In the genomic region with DNA sequence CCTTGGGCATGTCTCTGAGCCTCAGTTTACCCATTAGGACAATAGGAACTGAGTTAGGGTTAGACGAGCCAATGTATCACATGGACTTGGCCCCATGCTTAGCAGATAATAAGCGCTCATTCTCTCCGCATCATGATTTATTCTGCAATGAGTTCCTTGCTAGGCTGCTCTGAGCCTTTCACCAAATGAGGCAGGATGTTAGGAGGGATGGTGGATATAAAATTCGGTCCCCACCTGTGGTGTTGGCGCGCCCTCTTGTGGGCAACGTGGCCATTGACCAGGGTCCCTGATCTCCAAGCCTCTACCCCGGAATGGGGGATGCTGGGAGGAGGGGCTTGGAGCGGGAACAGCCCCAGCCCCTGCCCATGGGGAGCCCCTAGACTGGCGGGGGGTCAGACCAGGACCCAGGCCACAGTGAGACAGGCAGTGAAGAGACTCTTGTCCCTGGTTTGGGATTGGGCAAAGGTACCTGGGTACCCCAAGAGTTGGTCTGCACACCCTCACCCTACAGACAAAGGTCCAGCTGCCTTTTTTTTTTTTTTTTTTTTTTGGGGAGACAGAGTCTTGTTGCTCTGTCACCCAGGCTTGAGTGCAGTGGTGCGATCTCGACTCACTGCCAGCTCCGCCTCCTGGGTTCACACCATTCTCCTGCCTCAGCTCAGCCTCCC, we compare ENCODE assay signal across 1 cellular context.
A peak's percentile ranks its signal among the peaks of the same experiment; 100 is the strongest.
TF ChIP-seq lines count a peak whose summit lies in the region.

No MANE protein-coding gene starts in this region.

TF ChIP-seq in K562, 482 proteins besides CTCF, POLR2A, EP300 and RAD21 (continued from another document and continues in another):
- TF ChIP-seq, protein P1, sequence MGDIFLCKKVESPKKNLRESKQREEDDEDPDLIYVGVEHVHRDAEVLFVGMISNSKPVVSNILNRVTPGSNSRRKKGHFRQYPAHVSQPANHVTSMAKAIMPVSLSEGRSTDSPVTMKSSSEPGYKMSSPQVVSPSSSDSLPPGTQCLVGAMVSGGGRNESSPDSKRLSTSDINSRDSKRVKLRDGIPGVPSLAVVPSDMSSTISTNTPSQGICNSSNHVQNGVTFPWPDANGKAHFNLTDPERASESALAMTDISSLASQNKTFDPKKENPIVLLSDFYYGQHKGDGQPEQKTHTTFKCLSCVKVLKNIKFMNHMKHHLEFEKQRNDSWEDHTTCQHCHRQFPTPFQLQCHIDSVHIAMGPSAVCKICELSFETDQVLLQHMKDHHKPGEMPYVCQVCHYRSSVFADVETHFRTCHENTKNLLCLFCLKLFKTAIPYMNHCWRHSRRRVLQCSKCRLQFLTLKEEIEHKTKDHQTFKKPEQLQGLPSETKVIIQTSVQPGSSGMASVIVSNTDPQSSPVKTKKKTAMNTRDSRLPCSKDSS (IDR thresholded peaks at IDR 0.05; ENCODE audit: low read depth, partially characterized antibody), result no peak
- TF ChIP-seq FOXK2 (conservative IDR thresholded peaks at IDR 0.05 in 1 of 2, IDR thresholded peaks at IDR 0.05 in 1 of 2; ENCODE audit: low read depth in 2 of 2) (no peak), KDM4B (IDR thresholded peaks at IDR 0.05; ENCODE audit: borderline replicate concordance in 2 of 2, low read depth in 1 of 2) (no peak), KAT2B (IDR thresholded peaks at IDR 0.05; ENCODE audit: low read depth, low read length) (no peak), ARNT (IDR thresholded peaks at IDR 0.05) (no peak), JUND (IDR thresholded peaks at IDR 0.05; ENCODE audit: borderline replicate concordance, low read depth, low read length) (no peak), JUND (tag; IDR thresholded peaks at IDR 0.05; ENCODE audit: borderline replicate concordance, low read depth, low read length) (no peak), ZNF583 (CRISPR knock-in tag; IDR thresholded peaks at IDR 0.05) (no peak), NFXL1 (CRISPR knock-in tag; IDR thresholded peaks at IDR 0.05) (no peak), NFRKB (IDR thresholded peaks at IDR 0.05; ENCODE audit: low read depth) (no peak), KLF1 (tag; IDR thresholded peaks at IDR 0.05) (no peak), POLR2H (tag; IDR thresholded peaks at IDR 0.05; ENCODE audit: low read depth) (no peak), NFE2L1 (tag; IDR thresholded peaks at IDR 0.05; ENCODE audit: borderline replicate concordance, low read depth) (no peak), TCF7L2 (IDR thresholded peaks at IDR 0.05; ENCODE audit: low read depth, low read length) (no peak), PHB2 (IDR thresholded peaks at IDR 0.05; ENCODE audit: low read depth) (no peak), GABPB1 (CRISPR knock-in tag; IDR thresholded peaks at IDR 0.05) (peak; percentile 33; the same call in 1 of the 2 replicates), ZNF764 (CRISPR knock-in tag; IDR thresholded peaks at IDR 0.05; ENCODE audit: low read depth) (no peak), ZNF274 (IDR thresholded peaks at IDR 0.05; ENCODE audit: borderline replicate concordance, low read depth, low read length) (no peak), MEF2D (tag; conservative IDR thresholded peaks at IDR 0.05; ENCODE audit: low read depth) (no peak), EWSR1 (IDR thresholded peaks at IDR 0.05; ENCODE audit: borderline replicate concordance, low read depth, partially characterized antibody) (no peak), DMBX1 (CRISPR knock-in tag; IDR thresholded peaks at IDR 0.05; ENCODE audit: borderline replicate concordance) (no peak), MCM3 (IDR thresholded peaks at IDR 0.05) (no peak), STAG1 (CRISPR knock-in tag; IDR thresholded peaks at IDR 0.05; ENCODE audit: borderline replicate concordance) (peak; percentile 95), RCOR1 (IDR thresholded peaks at IDR 0.05; ENCODE audit: borderline replicate concordance in 1 of 2, low read depth in 2 of 2, low read length in 2 of 2) (peak; percentile 10 to 63; a peak in 1 of 4 replicates), ZNF766 (CRISPR knock-in tag; conservative IDR thresholded peaks at IDR 0.05) (no peak)
- TF ChIP-seq, protein P2, sequence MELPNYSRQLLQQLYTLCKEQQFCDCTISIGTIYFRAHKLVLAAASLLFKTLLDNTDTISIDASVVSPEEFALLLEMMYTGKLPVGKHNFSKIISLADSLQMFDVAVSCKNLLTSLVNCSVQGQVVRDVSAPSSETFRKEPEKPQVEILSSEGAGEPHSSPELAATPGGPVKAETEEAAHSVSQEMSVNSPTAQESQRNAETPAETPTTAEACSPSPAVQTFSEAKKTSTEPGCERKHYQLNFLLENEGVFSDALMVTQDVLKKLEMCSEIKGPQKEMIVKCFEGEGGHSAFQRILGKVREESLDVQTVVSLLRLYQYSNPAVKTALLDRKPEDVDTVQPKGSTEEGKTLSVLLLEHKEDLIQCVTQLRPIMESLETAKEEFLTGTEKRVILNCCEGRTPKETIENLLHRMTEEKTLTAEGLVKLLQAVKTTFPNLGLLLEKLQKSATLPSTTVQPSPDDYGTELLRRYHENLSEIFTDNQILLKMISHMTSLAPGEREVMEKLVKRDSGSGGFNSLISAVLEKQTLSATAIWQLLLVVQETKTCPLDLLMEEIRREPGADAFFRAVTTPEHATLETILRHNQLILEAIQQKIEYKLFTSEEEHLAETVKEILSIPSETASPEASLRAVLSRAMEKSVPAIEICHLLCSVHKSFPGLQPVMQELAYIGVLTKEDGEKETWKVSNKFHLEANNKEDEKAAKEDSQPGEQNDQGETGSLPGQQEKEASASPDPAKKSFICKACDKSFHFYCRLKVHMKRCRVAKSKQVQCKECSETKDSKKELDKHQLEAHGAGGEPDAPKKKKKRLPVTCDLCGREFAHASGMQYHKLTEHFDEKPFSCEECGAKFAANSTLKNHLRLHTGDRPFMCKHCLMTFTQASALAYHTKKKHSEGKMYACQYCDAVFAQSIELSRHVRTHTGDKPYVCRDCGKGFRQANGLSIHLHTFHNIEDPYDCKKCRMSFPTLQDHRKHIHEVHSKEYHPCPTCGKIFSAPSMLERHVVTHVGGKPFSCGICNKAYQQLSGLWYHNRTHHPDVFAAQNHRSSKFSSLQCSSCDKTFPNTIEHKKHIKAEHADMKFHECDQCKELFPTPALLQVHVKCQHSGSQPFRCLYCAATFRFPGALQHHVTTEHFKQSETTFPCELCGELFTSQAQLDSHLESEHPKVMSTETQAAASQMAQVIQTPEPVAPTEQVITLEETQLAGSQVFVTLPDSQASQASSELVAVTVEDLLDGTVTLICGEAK (IDR thresholded peaks at IDR 0.05), result no peak
- TF ChIP-seq, protein P2 (CRISPR knock-in tag; IDR thresholded peaks at IDR 0.05), result no peak
- TF ChIP-seq, protein P3, sequence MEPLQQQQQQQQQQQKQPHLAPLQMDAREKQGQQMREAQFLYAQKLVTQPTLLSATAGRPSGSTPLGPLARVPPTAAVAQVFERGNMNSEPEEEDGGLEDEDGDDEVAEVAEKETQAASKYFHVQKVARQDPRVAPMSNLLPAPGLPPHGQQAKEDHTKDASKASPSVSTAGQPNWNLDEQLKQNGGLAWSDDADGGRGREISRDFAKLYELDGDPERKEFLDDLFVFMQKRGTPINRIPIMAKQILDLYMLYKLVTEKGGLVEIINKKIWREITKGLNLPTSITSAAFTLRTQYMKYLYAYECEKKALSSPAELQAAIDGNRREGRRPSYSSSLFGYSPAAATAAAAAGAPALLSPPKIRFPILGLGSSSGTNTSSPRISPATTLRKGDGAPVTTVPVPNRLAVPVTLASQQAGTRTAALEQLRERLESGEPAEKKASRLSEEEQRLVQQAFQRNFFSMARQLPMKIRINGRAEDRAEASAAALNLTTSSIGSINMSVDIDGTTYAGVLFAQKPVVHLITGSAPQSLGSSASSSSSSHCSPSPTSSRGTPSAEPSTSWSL (CRISPR knock-in tag; IDR thresholded peaks at IDR 0.05; ENCODE audit: borderline replicate concordance), result no peak
- TF ChIP-seq, protein P4, sequence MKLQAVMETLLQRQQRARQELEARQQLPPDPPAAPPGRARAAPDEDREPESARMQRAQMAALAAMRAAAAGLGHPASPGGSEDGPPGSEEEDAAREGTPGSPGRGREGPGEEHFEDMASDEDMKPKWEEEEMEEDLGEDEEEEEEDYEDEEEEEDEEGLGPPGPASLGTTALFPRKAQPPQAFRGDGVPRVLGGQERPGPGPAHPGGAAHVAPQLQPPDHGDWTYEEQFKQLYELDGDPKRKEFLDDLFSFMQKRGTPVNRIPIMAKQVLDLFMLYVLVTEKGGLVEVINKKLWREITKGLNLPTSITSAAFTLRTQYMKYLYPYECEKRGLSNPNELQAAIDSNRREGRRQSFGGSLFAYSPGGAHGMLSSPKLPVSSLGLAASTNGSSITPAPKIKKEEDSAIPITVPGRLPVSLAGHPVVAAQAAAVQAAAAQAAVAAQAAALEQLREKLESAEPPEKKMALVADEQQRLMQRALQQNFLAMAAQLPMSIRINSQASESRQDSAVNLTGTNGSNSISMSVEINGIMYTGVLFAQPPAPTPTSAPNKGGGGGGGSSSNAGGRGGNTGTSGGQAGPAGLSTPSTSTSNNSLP (IDR thresholded peaks at IDR 0.05; ENCODE audit: borderline replicate concordance, low read depth, low read length), result no peak
- TF ChIP-seq, protein P5, sequence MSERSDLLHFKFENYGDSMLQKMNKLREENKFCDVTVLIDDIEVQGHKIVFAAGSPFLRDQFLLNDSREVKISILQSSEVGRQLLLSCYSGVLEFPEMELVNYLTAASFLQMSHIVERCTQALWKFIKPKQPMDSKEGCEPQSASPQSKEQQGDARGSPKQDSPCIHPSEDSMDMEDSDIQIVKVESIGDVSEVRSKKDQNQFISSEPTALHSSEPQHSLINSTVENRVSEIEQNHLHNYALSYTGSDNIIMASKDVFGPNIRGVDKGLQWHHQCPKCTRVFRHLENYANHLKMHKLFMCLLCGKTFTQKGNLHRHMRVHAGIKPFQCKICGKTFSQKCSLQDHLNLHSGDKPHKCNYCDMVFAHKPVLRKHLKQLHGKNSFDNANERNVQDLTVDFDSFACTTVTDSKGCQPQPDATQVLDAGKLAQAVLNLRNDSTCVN (CRISPR knock-in tag; IDR thresholded peaks at IDR 0.05), result no peak
- TF ChIP-seq, protein P6, sequence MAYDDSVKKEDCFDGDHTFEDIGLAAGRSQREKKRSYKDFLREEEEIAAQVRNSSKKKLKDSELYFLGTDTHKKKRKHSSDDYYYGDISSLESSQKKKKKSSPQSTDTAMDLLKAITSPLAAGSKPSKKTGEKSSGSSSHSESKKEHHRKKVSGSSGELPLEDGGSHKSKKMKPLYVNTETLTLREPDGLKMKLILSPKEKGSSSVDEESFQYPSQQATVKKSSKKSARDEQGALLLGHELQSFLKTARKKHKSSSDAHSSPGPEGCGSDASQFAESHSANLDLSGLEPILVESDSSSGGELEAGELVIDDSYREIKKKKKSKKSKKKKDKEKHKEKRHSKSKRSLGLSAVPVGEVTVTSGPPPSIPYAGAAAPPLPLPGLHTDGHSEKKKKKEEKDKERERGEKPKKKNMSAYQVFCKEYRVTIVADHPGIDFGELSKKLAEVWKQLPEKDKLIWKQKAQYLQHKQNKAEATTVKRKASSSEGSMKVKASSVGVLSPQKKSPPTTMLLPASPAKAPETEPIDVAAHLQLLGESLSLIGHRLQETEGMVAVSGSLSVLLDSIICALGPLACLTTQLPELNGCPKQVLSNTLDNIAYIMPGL (CRISPR knock-in tag; IDR thresholded peaks at IDR 0.05), result no peak
- TF ChIP-seq, protein P7, sequence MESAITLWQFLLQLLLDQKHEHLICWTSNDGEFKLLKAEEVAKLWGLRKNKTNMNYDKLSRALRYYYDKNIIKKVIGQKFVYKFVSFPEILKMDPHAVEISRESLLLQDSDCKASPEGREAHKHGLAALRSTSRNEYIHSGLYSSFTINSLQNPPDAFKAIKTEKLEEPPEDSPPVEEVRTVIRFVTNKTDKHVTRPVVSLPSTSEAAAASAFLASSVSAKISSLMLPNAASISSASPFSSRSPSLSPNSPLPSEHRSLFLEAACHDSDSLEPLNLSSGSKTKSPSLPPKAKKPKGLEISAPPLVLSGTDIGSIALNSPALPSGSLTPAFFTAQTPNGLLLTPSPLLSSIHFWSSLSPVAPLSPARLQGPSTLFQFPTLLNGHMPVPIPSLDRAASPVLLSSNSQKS (CRISPR knock-in tag; IDR thresholded peaks at IDR 0.05), result no peak
- TF ChIP-seq, protein P8, sequence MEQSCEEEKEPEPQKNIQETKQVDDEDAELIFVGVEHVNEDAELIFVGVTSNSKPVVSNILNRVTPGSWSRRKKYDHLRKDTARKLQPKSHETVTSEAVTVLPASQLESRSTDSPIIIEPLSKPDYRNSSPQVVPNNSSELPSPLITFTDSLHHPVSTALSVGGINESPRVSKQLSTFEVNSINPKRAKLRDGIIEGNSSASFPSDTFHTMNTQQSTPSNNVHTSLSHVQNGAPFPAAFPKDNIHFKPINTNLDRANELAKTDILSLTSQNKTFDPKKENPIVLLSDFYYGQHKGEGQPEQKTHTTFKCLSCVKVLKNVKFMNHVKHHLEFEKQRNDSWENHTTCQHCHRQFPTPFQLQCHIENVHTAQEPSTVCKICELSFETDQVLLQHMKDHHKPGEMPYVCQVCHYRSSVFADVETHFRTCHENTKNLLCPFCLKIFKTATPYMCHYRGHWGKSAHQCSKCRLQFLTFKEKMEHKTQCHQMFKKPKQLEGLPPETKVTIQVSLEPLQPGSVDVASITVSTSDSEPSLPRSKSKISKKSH (CRISPR knock-in tag; IDR thresholded peaks at IDR 0.05), result no peak
